ENCODE assay signal across 14 cellular contexts in the genomic region with DNA sequence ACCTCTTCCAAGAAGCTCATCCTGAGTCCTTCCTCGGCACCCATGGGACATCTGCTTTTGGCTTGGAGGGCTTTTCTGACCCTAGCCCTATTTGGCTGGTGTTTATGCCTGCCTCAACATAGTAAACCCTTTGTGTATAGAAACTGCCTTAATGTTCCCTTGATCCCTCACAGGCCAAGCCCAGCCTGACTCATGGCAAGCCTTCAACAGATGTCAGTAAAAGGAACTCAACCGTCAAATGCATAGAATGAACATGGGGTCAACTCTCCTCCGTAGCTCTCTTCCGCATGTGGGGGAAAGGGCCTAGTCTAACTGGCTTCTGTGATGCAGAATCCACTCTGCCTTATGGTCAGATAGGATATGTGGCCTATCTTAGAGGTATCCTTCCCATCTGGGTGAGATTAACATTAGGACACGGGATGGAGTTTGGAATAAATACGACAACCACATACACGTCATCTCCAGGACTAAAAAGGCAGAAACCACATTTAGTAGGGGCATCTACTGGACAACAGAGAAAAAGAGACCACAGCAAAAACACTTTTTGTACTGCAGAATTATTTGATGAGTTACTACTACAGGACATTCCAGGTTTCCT. TPM values are rescaled to one million over a fixed set of nuclear protein-coding genes. Genes with fewer than 3 reads are reported as not detected.
DNase-seq lines count a peak whose midpoint lies in the region; ATAC-seq and TF ChIP-seq lines count a peak whose summit lies in the region.
"Had no signal": no experiment of that assay in that cellular context is flagged by ENCODE, and none has a peak within 500 bp of the region (broad histone marks: within the 10 kb centered on the region; RNA-seq: fewer than 3 reads in every experiment).

No MANE protein-coding gene starts in this region.

- no peaks in the 10 kb centered on the region for H3K9me3 ChIP-seq in Panc1 (ENCODE audit: control insufficient read depth, insufficient read depth, low read depth, low read length)

- intact Hi-C loops in Panc1 (cut with micrococcal nuclease; ENCODE audit: unreplicated experiment) = loop anchor here (5.0 kb wide), 1 partner anchor 205 kb away; no protein-coding TSS in a partner anchor

- H3K4me3 Mint-ChIP-seq in endothelial cell (ENCODE audit: unreplicated experiment) = peak overlapping the region; percentile 90
- peak overlapping the region; percentile 76 for H3K4me3 Mint-ChIP-seq in neural crest cell

- H3K27me3 Mint-ChIP-seq in endothelial cell (ENCODE audit: unreplicated experiment) (peaks cover 9% of the 10 kb centered on the region), neural crest cell (ENCODE audit: low read depth) (peaks cover 42% of the 10 kb centered on the region)

- no peaks in the 10 kb centered on the region for H3K9me3 Mint-ChIP-seq in endothelial cell (ENCODE audit: unreplicated experiment)
- no peaks in the 10 kb centered on the region for H3K9me3 Mint-ChIP-seq in neural crest cell

- BruUV-seq in Panc1 (replicated peaks; lab: Mats Ljungman, UMichigan) = no TSS peak

- no peak for TF ChIP-seq CTCF in Panc1 (IDR thresholded peaks at IDR 0.05)
- no peak for TF ChIP-seq CTCF in endothelial cell (IDR thresholded peaks at IDR 0.05; ENCODE audit: unreplicated experiment)
- TF ChIP-seq CTCF in neural crest cell (conservative IDR thresholded peaks at IDR 0.05) = no peak

- no peaks in the 10 kb centered on the region for H3K36me3 ChIP-seq in Panc1 (ENCODE audit: control insufficient read depth, insufficient read depth, low read length)
- H3K36me3 ChIP-seq: BLaER1 treated with 17β-estradiol and CSF1 and Interleukin-3, amounts not matched to agents 10 nM and 100 nM had no signal

- H3K4me1 ChIP-seq in Panc1 (ENCODE audit: control insufficient read depth, insufficient read depth, low read length) = peaks cover 13% of the 10 kb centered on the region

- peak overlapping the region in 1 of 2 experiments; percentile 5; a peak in 2 of 4 replicates for H3K4me3 ChIP-seq in Panc1 (ENCODE audit: low read depth in 2 of 2, low read length in 2 of 2)
- H3K4me3 ChIP-seq: BLaER1 treated with 17β-estradiol and CSF1 and Interleukin-3, amounts not matched to agents 10 nM and 100 nM; GM12878; K562 had no signal

- H3K27ac Mint-ChIP-seq in endothelial cell (ENCODE audit: unreplicated experiment) (no peak overlapping the region), neural crest cell (ENCODE audit: unreplicated experiment) (no peak overlapping the region)

- DNase-seq in Daoy (ENCODE audit: low read depth) (peak; percentile 21), Panc1 (ENCODE audit: low read depth, low spot score) (no peak), endothelial cell (ENCODE audit: low spot score) (no peak), neural crest cell (ENCODE audit: low read depth, low spot score) (no peak), OCI-M2 (lab: John Stamatoyannopoulos, UW; ENCODE audit: unreplicated experiment) (no peak)
- DNase-seq: cortex of kidney; midbrain; NCI-H1092 treated with DMSO at 0.1 percent for 48 hours; NK-92 treated with Interleukin-12 subunit alpha and Interleukin-12 subunit beta, amount 100 ng/mL, for 24 hours had no signal

- H3K27ac ChIP-seq in Panc1 (ENCODE audit: low read length) = peak overlapping the region; percentile 77
- H3K27ac ChIP-seq: BLaER1 treated with 17β-estradiol and CSF1 and Interleukin-3, amounts not matched to agents 10 nM and 100 nM had no signal

- in situ Hi-C loops in Panc1 (cut with HindIII; ENCODE audit: low pct_unique_long_range_greater_than_20kb, low sequenced_read_pairs) = no loop called here

- H3K36me3 Mint-ChIP-seq in endothelial cell (ENCODE audit: low read depth, unreplicated experiment) (peaks cover 13% of the 10 kb centered on the region), neural crest cell (ENCODE audit: low read depth) (no peaks in the 10 kb centered on the region)

- ATAC-seq in Panc1 (no peak), HG03521 (IDR thresholded peaks at IDR 0.05; ENCODE audit: unreplicated experiment) (no peak), HG03196 (IDR thresholded peaks at IDR 0.05; ENCODE audit: unreplicated experiment) (no peak)
- ATAC-seq: GM12878, K562 had no signal

- POLR2A ChIA-PET in Panc1 (lab: Charles Lee) = no interaction called here

- CTCF ChIA-PET in Panc1 (lab: Charles Lee) = interaction anchor here (0.6 kb wide), 1 partner anchor 198 kb away, joined by 3 read pairs; no protein-coding TSS in a partner anchor

- H3K27me3 ChIP-seq in Panc1 (ENCODE audit: control insufficient read depth, insufficient read depth, low read length) = no peaks in the 10 kb centered on the region

- peaks cover 24% of the 10 kb centered on the region for H3K4me1 Mint-ChIP-seq in endothelial cell (ENCODE audit: unreplicated experiment)
- H3K4me1 Mint-ChIP-seq in neural crest cell = peaks cover 24% of the 10 kb centered on the region

RNA-seq across cellular contexts. Expression of gene NPAS2, which starts 2.5 kb away (rescaled TPM):
- 11.4 and 14.8 TPM in 2 replicates for total RNA-seq in Daoy (2014; rRNA removed; shearing (Covaris generic))
- total RNA-seq in Panc1 (2021; ENCODE audit: unreplicated experiment) (72.8 TPM), endothelial cell (ENCODE audit: unreplicated experiment) (70.1 TPM), neural crest cell (2.6 TPM in 2 replicates)
- polyA plus RNA-seq in Panc1 (2012; ENCODE audit: insufficient read length) = 140 TPM
- polyA plus RNA-seq: GM12878 had no signal
